In genomic region chr15:74615313-74616019, GRCh38 we compare ENCODE assay signal across 8 cellular contexts. TPM values are rescaled to one million over a fixed set of nuclear protein-coding genes. Genes with fewer than 3 reads are reported as not detected.
DNase-seq lines count a peak whose midpoint lies in the region; ATAC-seq, FAIRE-seq and TF ChIP-seq lines count a peak whose summit lies in the region.

Gene CLK3 (plus strand): TSS chr15:74615836. CDS start chr15:74619197, 3,361 bp downstream.

- CTCF ChIA-PET in T-cell (lab: Charles Lee): interaction anchor here in 1 of 2 donors (0.6 to 1.2 kb wide), 3 partner anchors 17 to 261 kb away, joined by 3 to 6 read pairs (median 3); no protein-coding TSS in a partner anchor

- H3K4me3 ChIP-seq in heart left ventricle (peak within 1 kb of the TSS; percentile 68 to 100 (median 92)), upper lobe of left lung (peak within 1 kb of the TSS; percentile 84 to 99 (median 87))

- peak; percentile 90 for FAIRE-seq in GM12892 (lab: Jason Lieb, UNC)

- ATAC-seq in HG02840 (IDR thresholded peaks at IDR 0.05; ENCODE audit: low FRiP score, unreplicated experiment): peak; percentile 71
- peak; percentile 75 to 85 (median 78) for ATAC-seq in T-cell (replicated peaks in 1 of 4)
- ATAC-seq in heart left ventricle: peak; percentile 70 to 90 (median 85)
- peak; percentile 90 to 93 for ATAC-seq in upper lobe of left lung (ENCODE audit: low FRiP score in 2 of 2)

- no peaks in the 10 kb centered on the region for H3K27me3 Mint-ChIP-seq in T-cell

- POLR2A ChIA-PET in T-cell (lab: Charles Lee): interaction anchor here in 1 of 2 donors (0.6 kb wide), 1 partner anchor 17 kb away, joined by 3 read pairs; no protein-coding TSS in a partner anchor

- H3K27ac Mint-ChIP-seq in T-cell: peak within 1 kb of the TSS; percentile 93 to 96

- peaks cover 3 to 70% (median 39%) of the 10 kb centered on the region in 12 donors for H3K4me1 ChIP-seq in heart left ventricle
- peaks cover 22 to 53% (median 31%) of the 10 kb centered on the region in 4 donors for H3K4me1 ChIP-seq in upper lobe of left lung

- peak within 1 kb of the TSS; percentile 88 to 93 (median 92) for H3K4me3 Mint-ChIP-seq in T-cell

- H3K27ac ChIP-seq in adipose tissue (ENCODE audit: low read depth, low read length): peak within 1 kb of the TSS; percentile 96
- peak within 1 kb of the TSS; percentile 92 to 100 (median 97) for H3K27ac ChIP-seq in heart left ventricle
- H3K27ac ChIP-seq in upper lobe of left lung: peak within 1 kb of the TSS; percentile 95 to 99 (median 98)

- peaks cover 37 to 42% (median 42%) of the 10 kb centered on the region in 3 donors for H3K4me1 Mint-ChIP-seq in T-cell

- peak in 1 of 4 donors; percentile 66 for TF ChIP-seq EP300 in upper lobe of left lung (IDR thresholded peaks at IDR 0.05)

- H3K36me3 Mint-ChIP-seq in T-cell: peaks cover 13% of the 10 kb centered on the region

- H3K9me3 Mint-ChIP-seq in T-cell: no peaks in the 10 kb centered on the region

- intact Hi-C loops in heart left ventricle (cut with DNase I): loop anchor here in 9 of 10 donors (1.0 to 10.0 kb wide), 9 partner anchors 17 to 227 kb away; partner anchors contain the start of genes UBL7 (in 7 of the 9), ARID3B (in 5 of the 9) and ULK3 (in 1 of the 9)
- intact Hi-C loops in posterior vena cava (cut with DNase I): loop anchor here (5.0 to 10.0 kb wide), 2 partner anchors 71 to 73 kb away; partner anchors contain the start of gene ARID3B (in 2 of the 2)

- H3K9me3 ChIP-seq in heart left ventricle: no peaks in the 10 kb centered on the region
- H3K9me3 ChIP-seq in upper lobe of left lung: no peaks in the 10 kb centered on the region

- peak; percentile 100 for DNase-seq in GM12892 (ENCODE audit: insufficient read length)
- DNase-seq in NCI-H146 (lab: John Stamatoyannopoulos, UW): peak; percentile 90
- peak; percentile 90 to 99 (median 94) for DNase-seq in T-cell
- peak; percentile 96 to 98 (median 98) for DNase-seq in heart left ventricle
- peak; percentile 99 for DNase-seq in posterior vena cava (ENCODE audit: low spot score)
- peak; percentile 97 to 100 for DNase-seq in upper lobe of left lung

- TF ChIP-seq POLR2A in GM12892 (IDR thresholded peaks at IDR 0.05; ENCODE audit: low read depth, low read length) (peak; percentile 77), heart left ventricle (IDR thresholded peaks at IDR 0.05) (peak in 1 of 2 donors; percentile 85), upper lobe of left lung (IDR thresholded peaks at IDR 0.05) (peak in 3 of 4 donors; percentile 74 to 94 (median 81))

- H3K36me3 ChIP-seq in heart left ventricle (peaks cover 0 to 32% (median 15%) of the 10 kb centered on the region in 9 donors), upper lobe of left lung (peaks cover 10 to 20% (median 14%) of the 10 kb centered on the region in 4 donors)

- H3K27me3 ChIP-seq in heart left ventricle: no peaks in the 10 kb centered on the region
- H3K27me3 ChIP-seq in upper lobe of left lung: no peaks in the 10 kb centered on the region

- TF ChIP-seq CTCF in heart left ventricle (IDR thresholded peaks at IDR 0.05): no peak
- TF ChIP-seq CTCF in upper lobe of left lung (IDR thresholded peaks at IDR 0.05): peak in 1 of 6 experiments; percentile 6

- 0% methylated on average over 77 to 94 of the region's 94 CpGs for WGBS in adipose tissue, 3 donors
- 0 to 1% (median 0%) methylated on average over 13 to 94 of the region's 94 CpGs for WGBS in heart left ventricle, 4 donors
- WGBS in upper lobe of left lung, 2 donors: 0% methylated on average over 49 of the region's 94 CpGs; no CpG with 5 or more reads in 1 of the 2 donors

RNA-seq across cellular contexts. Expression of gene CLK3, which starts in this region (rescaled TPM):
- 57.7 TPM for polyA plus RNA-seq in GM12892 (2012; ENCODE audit: missing spikeins)
- total RNA-seq in T-cell (100 to 1,000 TPM; 162 to 258 (median 180) TPM), heart left ventricle (10 to 100 TPM; 32.8 to 75.9 (median 49.9) TPM), posterior vena cava (10 to 100 TPM; 37.7 to 42.3 TPM), upper lobe of left lung (100 to 1,000 TPM in 2 of 6 donors, 10 to 100 TPM in 4; 78.0 to 289 (median 89.7) TPM)
- polyA plus RNA-seq in adipose tissue (10 to 100 TPM; 30.2 to 50.6 (median 50.1) TPM), heart left ventricle (10 to 100 TPM; 31.0 to 43.5 TPM)

Comparison
In these comparisons a context has a peak if more than half of its experiments do, and no peak if none do; other contexts are left out.
1. Peak in every context shown above with its lines: DNase-seq, ATAC-seq, H3K4me3 ChIP-seq and H3K27ac ChIP-seq.